In the genomic region with DNA sequence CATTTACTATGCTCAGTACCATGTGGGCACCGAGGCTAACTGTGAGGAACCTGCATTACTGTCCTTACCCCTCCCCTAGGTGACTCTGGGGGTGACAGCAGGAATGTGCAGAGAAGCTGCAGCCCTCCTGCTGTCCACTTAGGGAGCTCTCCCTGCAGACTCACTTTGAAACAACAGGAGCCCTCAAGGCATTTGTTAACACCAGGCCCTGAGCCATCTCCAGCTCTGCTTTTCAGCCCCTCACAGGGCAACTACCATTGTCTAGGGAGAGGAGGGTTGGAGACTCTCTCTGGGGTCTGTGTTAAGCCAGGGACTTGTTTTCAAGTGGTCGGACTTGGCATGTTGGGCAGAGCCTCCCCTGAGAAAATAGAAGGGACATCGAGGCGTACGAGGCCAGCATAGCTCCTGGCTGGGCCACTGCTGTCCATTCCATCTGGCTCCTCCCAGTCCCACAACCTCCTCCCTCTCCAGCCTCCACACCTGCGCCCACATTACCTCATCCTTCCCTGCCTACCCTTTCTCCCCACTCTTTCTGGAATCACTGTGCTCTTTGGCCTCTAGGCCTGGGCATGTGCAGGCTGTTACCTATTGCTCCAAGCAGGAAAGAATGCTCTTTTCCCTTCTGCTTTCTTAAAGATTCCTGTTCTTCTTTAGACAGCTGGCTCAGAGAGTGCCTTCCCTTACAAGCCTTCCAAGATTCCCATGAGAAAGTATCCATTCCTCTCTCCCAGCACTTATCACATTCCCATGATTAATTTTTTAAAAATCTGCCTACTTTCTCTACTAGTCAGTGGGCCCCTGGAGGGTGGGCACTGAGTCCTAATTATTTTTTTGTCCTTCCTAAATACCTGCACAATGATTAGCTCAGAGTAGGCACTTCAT, we compare ENCODE assay signal across 27 cellular contexts.
A peak's percentile ranks its signal among the peaks of the same experiment; 100 is the strongest.
DNase-seq lines count a peak whose midpoint lies in the region; ATAC-seq, FAIRE-seq and TF ChIP-seq lines count a peak whose summit lies in the region.
"Had no signal": no experiment of that assay in that cellular context is flagged by ENCODE, and none has a peak within 500 bp of the region (broad histone marks: within the 10 kb centered on the region; RNA-seq: fewer than 3 reads in every experiment).

No MANE protein-coding gene starts in this region.

- no peak for TF ChIP-seq POLR2A in HepG2 (IDR thresholded peaks at IDR 0.05; ENCODE audit: insufficient read depth in 1 of 2, low read depth in 2 of 2, low read length in 2 of 2)
- no peak for TF ChIP-seq POLR2A in transverse colon (IDR thresholded peaks at IDR 0.05)

- H3K9me3 ChIP-seq in endodermal cell (ENCODE audit: control insufficient read depth, low read length) = no peaks in the 10 kb centered on the region
- no peaks in the 10 kb centered on the region for H3K9me3 ChIP-seq in HepG2 (ENCODE audit: low read length)
- H3K9me3 ChIP-seq in transverse colon = no peaks in the 10 kb centered on the region
- H3K9me3 ChIP-seq: SK-N-SH, stomach had no signal

- H3K4me1 ChIP-seq in endodermal cell (ENCODE audit: control insufficient read depth, insufficient read depth, low read length) (no peaks in the 10 kb centered on the region), HepG2 (ENCODE audit: insufficient read depth, low read length) (peaks cover 35% of the 10 kb centered on the region), transverse colon (peaks cover 0 to 11% (median 3%) of the 10 kb centered on the region in 4 donors)
- H3K4me1 ChIP-seq: stomach had no signal

- in situ Hi-C loops in HepG2 (cut with HindIII; ENCODE audit: extremely low pct_ligation_motif_present, low pct_unique_long_range_greater_than_20kb) (no loop called here), transverse colon (cut with MboI; ENCODE audit: low pct_ligation_motif_present in 1 of 4, low pct_unique_long_range_greater_than_20kb in 1 of 4, low sequenced_read_pairs in 3 of 4) (no loop called here)

- H3K36me3 Mint-ChIP-seq in endodermal cell (ENCODE audit: low read depth) = no peaks in the 10 kb centered on the region
- H3K36me3 Mint-ChIP-seq: CD8-positive, alpha-beta T cell; type B pancreatic cell had no signal

- no peak overlapping the region for H3K4me3 Mint-ChIP-seq in endodermal cell
- H3K4me3 Mint-ChIP-seq: activated CD8-positive, alpha-beta T cell treated with anti-CD3 and anti-CD28 coated beads for 36 hours; CD8-positive, alpha-beta T cell; effector memory CD8-positive, alpha-beta T cell; neural crest cell; type B pancreatic cell had no signal

- H3K4me1 Mint-ChIP-seq in endodermal cell = peaks cover 16% of the 10 kb centered on the region

- H3K36me3 ChIP-seq in endodermal cell (ENCODE audit: control insufficient read depth, insufficient read depth, low read length) (no peaks in the 10 kb centered on the region), HepG2 (replicated peaks in 1 of 2; ENCODE audit: control insufficient read depth in 1 of 2, insufficient read depth in 2 of 2, low read length in 2 of 2) (no peaks in the 10 kb centered on the region), transverse colon (no peaks in the 10 kb centered on the region)
- H3K36me3 ChIP-seq: stomach had no signal

- no peaks in the 10 kb centered on the region for H3K79me2 ChIP-seq in HepG2 (ENCODE audit: insufficient read depth, low read length)

- H3K27ac Mint-ChIP-seq in endodermal cell = no peak overlapping the region
- H3K27ac Mint-ChIP-seq: activated CD8-positive, alpha-beta T cell treated with anti-CD3 and anti-CD28 coated beads for 36 hours; CD8-positive, alpha-beta T cell; effector memory CD8-positive, alpha-beta T cell; type B pancreatic cell had no signal

- DNase-seq in DMS53 (lab: John Stamatoyannopoulos, UW) (peak; percentile 62), DMS53 treated with DMSO at 0.1 percent for 48 hours (lab: John Stamatoyannopoulos, UW; ENCODE audit: unreplicated experiment) (no peak), endodermal cell (peak; percentile 59), HepG2 (ENCODE audit: low spot score) (peak; percentile 32), transverse colon (peak; percentile 27)
- DNase-seq: activated CD8-positive, alpha-beta T cell treated with anti-CD3 and anti-CD28 coated beads for 36 hours; activated gamma-delta T cell treated with Interleukin-2 at 50 U/mL for 16 hours; aorta; CD8-positive, alpha-beta T cell; effector memory CD8-positive, alpha-beta T cell; Karpas-422; kidney; midbrain; NCI-H1092 treated with DMSO at 0.1 percent for 48 hours; NCI-H2081; NK-92 treated with Interleukin-12 subunit alpha and Interleukin-12 subunit beta, amount 100 ng/mL, for 24 hours; SK-N-SH; stimulated activated CD4-positive, alpha-beta T cell treated with anti-CD3 and anti-CD28 coated beads, Interleukin-4, amount 100 ng/mL, for 1 hour; stomach; T-helper 9 cell had no signal

- no peak for TF ChIP-seq RAD21 in HepG2 (CRISPR knock-in tag; IDR thresholded peaks at IDR 0.05)

- no peaks in the 10 kb centered on the region for H4K20me1 ChIP-seq in HepG2 (ENCODE audit: insufficient read depth, low read length)

- BruUV-seq in HepG2 (replicated peaks; lab: Mats Ljungman, UMichigan) = no TSS peak

- H3K27me3 ChIP-seq in endodermal cell (ENCODE audit: control insufficient read depth, insufficient read depth, low read length, poor library complexity, severe bottlenecking) (peaks cover 12% of the 10 kb centered on the region), HepG2 (ENCODE audit: control insufficient read depth in 1 of 2, insufficient read depth in 2 of 2, low read length in 2 of 2) (peaks cover 2 to 12% of the 10 kb centered on the region in 2 experiments; a peak in 2 of 5 replicates), transverse colon (no peaks in the 10 kb centered on the region)
- H3K27me3 ChIP-seq: stomach had no signal

- ATAC-seq in HepG2 (peak; percentile 79), GM21786 (IDR thresholded peaks at IDR 0.05; ENCODE audit: unreplicated experiment) (no peak), GM18909 (IDR thresholded peaks at IDR 0.05; ENCODE audit: poor library complexity, unreplicated experiment) (no peak), HG03108 (IDR thresholded peaks at IDR 0.05; ENCODE audit: unreplicated experiment) (no peak)
- ATAC-seq: activated CD8-positive, alpha-beta T cell treated with anti-CD3 and anti-CD28 coated beads for 36 hours; CD8-positive, alpha-beta T cell; effector memory CD8-positive, alpha-beta T cell had no signal

- intact Hi-C loops in HepG2 (cut with micrococcal nuclease; ENCODE audit: unreplicated experiment) = loop anchor here (5.0 kb wide), 1 partner anchor 560 kb away; no protein-coding TSS in a partner anchor
- intact Hi-C loops in transverse colon (cut with DNase I; ENCODE audit: low total_unique reads) = no loop called here

- no peak overlapping the region for H3K27ac ChIP-seq in endodermal cell (ENCODE audit: low read depth, low read length)
- no peak overlapping the region for H3K27ac ChIP-seq in HepG2 (ENCODE audit: extremely low read length, insufficient read depth, low read length)
- H3K27ac ChIP-seq in transverse colon = peak overlapping the region in 1 of 4 donors; percentile 14
- H3K27ac ChIP-seq: 22Rv1, stomach had no signal

- TF ChIP-seq EP300 in HepG2 (IDR thresholded peaks at IDR 0.05; ENCODE audit: low read depth in 2 of 2, low read length in 2 of 2) (no peak), HepG2 (CRISPR knock-in tag; IDR thresholded peaks at IDR 0.05; ENCODE audit: borderline replicate concordance) (no peak), transverse colon (IDR thresholded peaks at IDR 0.05; ENCODE audit: low read depth) (no peak)

- POLR2A ChIA-PET in HepG2 (lab: Yijun Ruan, JAX) = interaction anchor here (1.4 to 2.1 kb wide), 2 partner anchors 11 to 47 kb away, joined by 4 to 5 read pairs; no protein-coding TSS in a partner anchor

- CTCF ChIA-PET in HepG2 (lab: Yijun Ruan, JAX; ENCODE audit: low intra/inter-chr PET ratio, low total read pairs) = no interaction called here

- WGBS in endodermal cell (ENCODE audit: insufficient coverage in 1 of 2, insufficient read length in 1 of 2), 2 experiments = 81 to 88% methylated on average over 3 to 6 of the region's 6 CpGs
- WGBS in HepG2 (ENCODE audit: low lambda C conversion rate) = 27% methylated on average over 5 of the region's 6 CpGs
- WGBS in transverse colon (ENCODE audit: low coverage in 1 of 2), 2 donors = 66% methylated on average over 6 of the region's 6 CpGs; no CpG with 5 or more reads in 1 of the 2 donors

- H3K4me3 ChIP-seq in endodermal cell (ENCODE audit: low read length) (no peak overlapping the region), HepG2 (replicated peaks in 1 of 3; ENCODE audit: insufficient read depth in 1 of 3, low read depth in 2 of 3, low read length in 3 of 3) (0 out of 6 replicates have a peak overlapping the region, but pooled peaks of 1 of the 3 experiments have one; percentile 12), transverse colon (no peak overlapping the region)
- H3K4me3 ChIP-seq: stomach had no signal

- H3K27me3 Mint-ChIP-seq in endodermal cell (ENCODE audit: insufficient read depth) = peaks cover 32% of the 10 kb centered on the region
- H3K27me3 Mint-ChIP-seq: activated CD8-positive, alpha-beta T cell treated with anti-CD3 and anti-CD28 coated beads for 36 hours had no signal

- H3K4me2 ChIP-seq in HepG2 (ENCODE audit: low read depth, low read length) = peak overlapping the region; percentile 21; the same call in 1 of the 2 replicates
- H3K4me2 ChIP-seq: SK-N-SH had no signal

- FAIRE-seq in HepG2 (lab: Jason Lieb, UNC) = peak; percentile 18
- FAIRE-seq: kidney, RCC 7860 had no signal

- TF ChIP-seq CTCF in endodermal cell (conservative IDR thresholded peaks at IDR 0.05) (no peak), HepG2 (CRISPR knock-in tag; IDR thresholded peaks at IDR 0.05) (no peak), transverse colon (IDR thresholded peaks at IDR 0.05) (no peak)

- no peak overlapping the region for H3K9ac ChIP-seq in endodermal cell (ENCODE audit: extremely low read depth, low read length, poor library complexity, severe bottlenecking)
- H3K9ac ChIP-seq in HepG2 (ENCODE audit: insufficient read depth, low read depth, low read length) = no peak overlapping the region
- H3K9ac ChIP-seq: SK-N-SH had no signal

- H3K9me3 Mint-ChIP-seq in endodermal cell = no peaks in the 10 kb centered on the region
- H3K9me3 Mint-ChIP-seq: activated CD8-positive, alpha-beta T cell treated with anti-CD3 and anti-CD28 coated beads for 36 hours; CD8-positive, alpha-beta T cell; effector memory CD8-positive, alpha-beta T cell; neural crest cell; type B pancreatic cell had no signal

- H2AFZ ChIP-seq in HepG2 (ENCODE audit: low read length) = no peak overlapping the region

TF ChIP-seq in HepG2, 621 proteins besides CTCF, POLR2A, EP300 and RAD21 (continues in another document):
- TF ChIP-seq ZNF263 (CRISPR knock-in tag; IDR thresholded peaks at IDR 0.05) (peak; percentile 94), ZFX (CRISPR knock-in tag; IDR thresholded peaks at IDR 0.05; ENCODE audit: low read depth) (peak; percentile 42; the same call in 1 of the 2 replicates), ZNF747 (CRISPR knock-in tag; IDR thresholded peaks at IDR 0.05; ENCODE audit: borderline replicate concordance) (0 out of 2 replicates have a peak, but pooled peaks have one; percentile 38), HNF4A (CRISPR knock-in tag; IDR thresholded peaks at IDR 0.05) (peak; percentile 51), CEBPG (CRISPR knock-in tag; IDR thresholded peaks at IDR 0.05) (peak; percentile 15; the same call in 1 of the 2 replicates), ZNF724P (CRISPR knock-in tag; IDR thresholded peaks at IDR 0.05; ENCODE audit: borderline replicate concordance) (no peak)
